In the genomic region with DNA sequence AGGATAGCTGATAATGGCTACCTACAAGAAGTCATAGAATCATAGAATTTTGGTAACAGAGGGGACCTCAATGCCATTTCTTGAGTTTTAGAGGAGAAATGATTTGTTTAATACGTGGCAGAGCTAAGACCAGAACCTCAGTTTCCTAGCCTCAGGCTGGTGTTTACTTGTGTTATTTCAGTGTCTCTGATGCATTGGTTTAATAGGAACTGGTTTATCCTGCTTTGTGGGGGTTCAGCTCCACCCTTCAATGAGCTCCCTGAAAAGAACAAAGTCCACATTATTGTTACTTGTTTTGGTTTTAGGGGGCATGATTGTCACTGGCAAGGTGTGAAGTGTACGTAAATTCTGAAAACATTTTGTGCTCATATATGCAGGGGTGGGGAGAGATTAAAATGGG, we compare ENCODE assay signal across 19 cellular contexts. TPM values are rescaled to one million over a fixed set of nuclear protein-coding genes. Genes with fewer than 3 reads are reported as not detected.
DNase-seq lines count a peak whose midpoint lies in the region; ATAC-seq and FAIRE-seq lines count a peak whose summit lies in the region.
"Had no signal": no experiment of that assay in that cellular context is flagged by ENCODE, and none has a peak within 500 bp of the region (broad histone marks: within the 10 kb centered on the region; RNA-seq: fewer than 3 reads in every experiment).

No MANE protein-coding gene starts in this region.

- H3K4ac ChIP-seq in mesenchymal stem cell (ENCODE audit: low read depth in 1 of 2, low read length in 2 of 2), result no peak overlapping the region

- H3K9ac ChIP-seq in mesenchymal stem cell (ENCODE audit: low read length), result no peak overlapping the region
- H3K9ac ChIP-seq: BLaER1 treated with 17β-estradiol and CSF1 and Interleukin-3, amounts not matched to agents 10 nM and 100 nM; GM23248 had no signal

- no peak overlapping the region for H2AFZ ChIP-seq in mesenchymal stem cell (ENCODE audit: low read depth, low read length)
- H2AFZ ChIP-seq: GM23248 had no signal

- no peak overlapping the region for H3K18ac ChIP-seq in mesenchymal stem cell (ENCODE audit: low read depth in 1 of 2, low read length in 2 of 2)

- no peak overlapping the region for H2BK120ac ChIP-seq in mesenchymal stem cell (ENCODE audit: low read depth, low read length)

- H3K4me3 ChIP-seq in small intestine (ENCODE audit: low read depth in 1 of 2, low read length in 2 of 2) (no peak overlapping the region), mesenchymal stem cell (ENCODE audit: insufficient read depth in 1 of 2, low read depth in 1 of 2, low read length in 2 of 2) (no peak overlapping the region)
- H3K4me3 ChIP-seq: BLaER1 treated with 17β-estradiol and CSF1 and Interleukin-3, amounts not matched to agents 10 nM and 100 nM; GM23248 had no signal

- H3K27ac ChIP-seq in caudate nucleus (ENCODE audit: low read depth, low read length) (peak overlapping the region; percentile 1), small intestine (ENCODE audit: low read depth in 1 of 2, low read length in 1 of 2) (no peak overlapping the region), mesenchymal stem cell (ENCODE audit: low read length, poor library complexity, severe bottlenecking) (no peak overlapping the region)
- H3K27ac ChIP-seq: BLaER1 treated with 17β-estradiol and CSF1 and Interleukin-3, amounts not matched to agents 10 nM and 100 nM; GM23248; HL-60 had no signal

- intact Hi-C loops in activated T-helper 1 cell treated with anti-CD3 and anti-CD28 coated beads, Interleukin-12 subunit alpha, Interleukin-12 subunit beta, Interleukin-2, Interleukin-4 antibody, amounts not matched to agents 30 ng/mL and 10 ng/mL and 1 ng/mL, durations not matched to agents 14 hours and 24 hours and 36 hours (cut with micrococcal nuclease), result no loop called here

- peaks cover under 1% of the 10 kb centered on the region for H3K27me3 Mint-ChIP-seq in activated T-helper 1 cell treated with anti-CD3 and anti-CD28 coated beads, Interleukin-12 subunit alpha, Interleukin-12 subunit beta, Interleukin-2, Interleukin-4 antibody, amounts not matched to agents 30 ng/mL and 10 ng/mL and 1 ng/mL, durations not matched to agents 14 hours and 24 hours and 36 hours (ENCODE audit: insufficient read depth)

- no peaks in the 10 kb centered on the region for H3K79me1 ChIP-seq in mesenchymal stem cell (replicated peaks; ENCODE audit: low read length, poor library complexity, severe bottlenecking)

- no peak overlapping the region for H4K8ac ChIP-seq in mesenchymal stem cell (ENCODE audit: low read length)

- peak; percentile 92 for ATAC-seq in esophagus mucosa
- ATAC-seq: CD8-positive, alpha-beta T cell had no signal

- no peak overlapping the region for H2BK12ac ChIP-seq in mesenchymal stem cell (ENCODE audit: low read length in 2 of 2)

- H2BK5ac ChIP-seq in mesenchymal stem cell (ENCODE audit: low read depth, low read length, poor library complexity, severe bottlenecking), result no peak overlapping the region

- H3K4me3 Mint-ChIP-seq in activated T-helper 1 cell treated with anti-CD3 and anti-CD28 coated beads, Interleukin-12 subunit alpha, Interleukin-12 subunit beta, Interleukin-2, Interleukin-4 antibody, amounts not matched to agents 30 ng/mL and 10 ng/mL and 1 ng/mL, durations not matched to agents 14 hours and 24 hours and 36 hours, result no peak overlapping the region
- H3K4me3 Mint-ChIP-seq: B cell; CD8-positive, alpha-beta T cell; IgD-negative memory B cell had no signal

- no peak overlapping the region for H2BK15ac ChIP-seq in mesenchymal stem cell (ENCODE audit: low read depth, poor library complexity, severe bottlenecking)

- H3K4me1 ChIP-seq in small intestine (ENCODE audit: control insufficient read depth in 2 of 2, insufficient read depth in 1 of 2, low read depth in 1 of 2, low read length in 1 of 2), result no peaks in the 10 kb centered on the region
- H3K4me1 ChIP-seq in mesenchymal stem cell (ENCODE audit: control insufficient read depth, insufficient read depth, low read depth, low read length), result no peaks in the 10 kb centered on the region

- H2AK5ac ChIP-seq in mesenchymal stem cell (ENCODE audit: low read length, severe bottlenecking), result no peak overlapping the region

- WGBS in small intestine, 3 donors, result 40 to 66% (median 52%) methylated on average over 2 of the region's 2 CpGs
- 89% methylated on average over 2 of the region's 2 CpGs for WGBS in mesenchymal stem cell

- H3K27me3 ChIP-seq in small intestine (ENCODE audit: control insufficient read depth in 2 of 2, insufficient read depth in 2 of 2, low read length in 2 of 2) (no peaks in the 10 kb centered on the region), mesenchymal stem cell (ENCODE audit: control insufficient read depth in 1 of 2, insufficient read depth in 1 of 2, low read length in 2 of 2) (no peaks in the 10 kb centered on the region)
- H3K27me3 ChIP-seq: BLaER1 treated with 17β-estradiol and CSF1 and Interleukin-3, amounts not matched to agents 10 nM and 100 nM had no signal

- no peaks in the 10 kb centered on the region for H3K36me3 Mint-ChIP-seq in activated T-helper 1 cell treated with anti-CD3 and anti-CD28 coated beads, Interleukin-12 subunit alpha, Interleukin-12 subunit beta, Interleukin-2, Interleukin-4 antibody, amounts not matched to agents 30 ng/mL and 10 ng/mL and 1 ng/mL, durations not matched to agents 14 hours and 24 hours and 36 hours (ENCODE audit: low read depth)
- H3K36me3 Mint-ChIP-seq: CD8-positive, alpha-beta T cell; IgD-negative memory B cell had no signal

- H3K9me3 ChIP-seq in small intestine (ENCODE audit: control insufficient read depth, low read depth), result no peaks in the 10 kb centered on the region
- H3K9me3 ChIP-seq in mesenchymal stem cell (ENCODE audit: control insufficient read depth, low read length), result peaks cover 8% of the 10 kb centered on the region

- H3K36me3 ChIP-seq in small intestine (ENCODE audit: control insufficient read depth in 2 of 2, insufficient read depth in 2 of 2, low read length in 2 of 2), result no peaks in the 10 kb centered on the region
- no peaks in the 10 kb centered on the region for H3K36me3 ChIP-seq in mesenchymal stem cell (ENCODE audit: control insufficient read depth in 1 of 2, insufficient read depth in 2 of 2, low read depth in 1 of 2, low read length in 2 of 2)
- H3K36me3 ChIP-seq: BLaER1 treated with 17β-estradiol and CSF1 and Interleukin-3, amounts not matched to agents 10 nM and 100 nM had no signal

- no peak overlapping the region for H3K23ac ChIP-seq in mesenchymal stem cell (ENCODE audit: low read length in 2 of 2)

- H3K9me3 Mint-ChIP-seq in activated T-helper 1 cell treated with anti-CD3 and anti-CD28 coated beads, Interleukin-12 subunit alpha, Interleukin-12 subunit beta, Interleukin-2, Interleukin-4 antibody, amounts not matched to agents 30 ng/mL and 10 ng/mL and 1 ng/mL, durations not matched to agents 14 hours and 24 hours and 36 hours, result no peaks in the 10 kb centered on the region

- DNase-seq in HT-29 (ENCODE audit: low spot score) (peak; percentile 64), caudate nucleus (lab: John Stamatoyannopoulos, UW) (no peak), small intestine (peak; percentile 9), mesenchymal stem cell (no peak), NCI-H2196 treated with DMSO at 0.1 percent for 48 hours (lab: John Stamatoyannopoulos, UW; ENCODE audit: unreplicated experiment) (no peak)
- no peak for DNase-seq in activated CD4-positive, alpha-beta T cell treated with anti-CD3 and anti-CD28 coated beads for 1 hour
- no peak for DNase-seq in activated T-helper 1 cell treated with anti-CD3 and anti-CD28 coated beads, Interleukin-12 subunit alpha, Interleukin-12 subunit beta, Interleukin-2, Interleukin-4 antibody, amounts not matched to agents 30 ng/mL and 10 ng/mL and 1 ng/mL, durations not matched to agents 14 hours and 24 hours and 36 hours (ENCODE audit: low spot score)
- DNase-seq: CD8-positive, alpha-beta T cell; GM23248; HCEC 1CT had no signal

- H3K27ac Mint-ChIP-seq in activated T-helper 1 cell treated with anti-CD3 and anti-CD28 coated beads, Interleukin-12 subunit alpha, Interleukin-12 subunit beta, Interleukin-2, Interleukin-4 antibody, amounts not matched to agents 30 ng/mL and 10 ng/mL and 1 ng/mL, durations not matched to agents 14 hours and 24 hours and 36 hours, result no peak overlapping the region
- H3K27ac Mint-ChIP-seq: B cell; CD8-positive, alpha-beta T cell; IgD-negative memory B cell had no signal

- no peak overlapping the region for H3K4me2 ChIP-seq in mesenchymal stem cell (ENCODE audit: low read length, poor library complexity, severe bottlenecking)
- H3K4me2 ChIP-seq: BLaER1 treated with 17β-estradiol and CSF1 and Interleukin-3, amounts not matched to agents 10 nM and 100 nM had no signal

- no peak overlapping the region for H3K14ac ChIP-seq in mesenchymal stem cell (ENCODE audit: low read length in 2 of 2)

- no peaks in the 10 kb centered on the region for H3K4me1 Mint-ChIP-seq in activated T-helper 1 cell treated with anti-CD3 and anti-CD28 coated beads, Interleukin-12 subunit alpha, Interleukin-12 subunit beta, Interleukin-2, Interleukin-4 antibody, amounts not matched to agents 30 ng/mL and 10 ng/mL and 1 ng/mL, durations not matched to agents 14 hours and 24 hours and 36 hours (ENCODE audit: low read depth)
- H3K4me1 Mint-ChIP-seq: B cell, IgD-negative memory B cell had no signal

- no peak overlapping the region for H4K91ac ChIP-seq in mesenchymal stem cell (ENCODE audit: low read length)

- no peak for FAIRE-seq in small intestine (lab: Jason Lieb, UNC)
- FAIRE-seq: G401.6, GM12891, GM19239, HTR-8/SVneo had no signal

RNA-seq across cellular contexts. Expression of a gene that starts 55.4 kb away (rescaled TPM):
- 0.50 and 1.3 TPM in 2 replicates for total RNA-seq in HT-29 (2014; rRNA removed; shearing (Covaris generic))
- 4.4 TPM for total RNA-seq in esophagus mucosa
- polyA plus RNA-seq in small intestine, result 1 to 10 TPM in 1 of 3 donors, under 1 TPM in 2; 0.45 to 1.1 (median 0.81) TPM
- polyA plus RNA-seq in mesenchymal stem cell (2013, experiment 1 of 2), result 1.1 TPM
- 1.00 TPM for polyA plus RNA-seq in mesenchymal stem cell (2013, experiment 2 of 2)
- 0.21 and 0.59 TPM in 2 replicates for total RNA-seq in activated T-helper 1 cell treated with anti-CD3 and anti-CD28 coated beads, Interleukin-12 subunit alpha, Interleukin-12 subunit beta, Interleukin-2, Interleukin-4 antibody, amounts not matched to agents 30 ng/mL and 10 ng/mL and 1 ng/mL, durations not matched to agents 14 hours and 24 hours and 36 hours

Comparison
In these comparisons a context has a peak if more than half of its experiments do, and no peak if none do; other contexts are left out.
1. DNase-seq: peak in HT-29 (single experiment) and small intestine (single experiment); none in caudate nucleus (0 of 61), activated CD4-positive, alpha-beta T cell treated with anti-CD3 and anti-CD28 coated beads for 1 hour (single experiment), mesenchymal stem cell (single experiment), NCI-H2196 treated with DMSO at 0.1 percent for 48 hours (single experiment) and activated T-helper 1 cell treated with anti-CD3 and anti-CD28 coated beads, Interleukin-12 subunit alpha, Interleukin-12 subunit beta, Interleukin-2, Interleukin-4 antibody, amounts not matched to agents 30 ng/mL and 10 ng/mL and 1 ng/mL, durations not matched to agents 14 hours and 24 hours and 36 hours (single experiment).